32 cellular contexts compared by ENCODE assay signal in genomic region chr5:145800181-145800580, GRCh38.
"Had no signal": no experiment of that assay in that cellular context is flagged by ENCODE, and none has a peak within 500 bp of the region (broad histone marks: within the 10 kb centered on the region; RNA-seq: fewer than 3 reads in every experiment).

No MANE protein-coding gene starts in this region.

- H3K36me3 ChIP-seq: WERI-Rb-1 had no signal

- H3K4me1 Mint-ChIP-seq: activated CD4-positive, alpha-beta T cell treated with anti-CD3 and anti-CD28 coated beads, Interleukin-2, amount 10 ng/mL, durations not matched to agents 7 days and 5 days; activated naive CD4-positive, alpha-beta T cell treated with anti-CD3 and anti-CD28 coated beads, Interleukin-2, amount 50 U/mL, for 24 hours; activated naive CD8-positive, alpha-beta T cell treated with anti-CD3 and anti-CD28 coated beads, Interleukin-2, amount 10 ng/mL, durations not matched to agents 7 days and 5 days; central memory CD8-positive, alpha-beta T cell had no signal

- H3K9me3 ChIP-seq: ascending aorta had no signal

- H3K9me3 Mint-ChIP-seq: activated CD4-positive, alpha-beta T cell treated with anti-CD3 and anti-CD28 coated beads, Interleukin-2, amount 10 ng/mL, durations not matched to agents 7 days and 5 days; activated naive CD4-positive, alpha-beta T cell treated with anti-CD3 and anti-CD28 coated beads, Interleukin-2, amount 50 U/mL, for 24 hours; activated naive CD8-positive, alpha-beta T cell treated with anti-CD3 and anti-CD28 coated beads, Interleukin-2, amount 10 ng/mL, durations not matched to agents 7 days and 5 days; activated T-cell treated with anti-CD3 and anti-CD28 coated beads, Interleukin-2, amount 50 U/mL, for 24 hours; activated T-helper 2 cell treated with anti-CD3 and anti-CD28 coated beads, Interferon-gamma antibody, Interleukin-2, Interleukin-4, amounts not matched to agents 10 μg/mL and 5 μg/mL and 100 μg/mL, durations not matched to agents 14 hours and 24 hours and 36 hours had no signal

- H3K4me1 ChIP-seq: ascending aorta had no signal

- H3K27ac Mint-ChIP-seq: activated CD4-positive, alpha-beta T cell treated with anti-CD3 and anti-CD28 coated beads, Interleukin-2, amount 10 ng/mL, durations not matched to agents 7 days and 5 days; activated CD8-positive, alpha-beta T cell treated with anti-CD3 and anti-CD28 coated beads, Interleukin-2, amount 10 ng/mL, durations not matched to agents 7 days and 5 days; activated naive CD4-positive, alpha-beta T cell treated with anti-CD3 and anti-CD28 coated beads, Interleukin-2, amount 50 U/mL, for 24 hours; activated naive CD8-positive, alpha-beta T cell treated with anti-CD3 and anti-CD28 coated beads, Interleukin-2, amount 10 ng/mL, durations not matched to agents 7 days and 5 days; activated T-cell treated with anti-CD3 and anti-CD28 coated beads, Interleukin-2, amount 50 U/mL, for 24 hours; activated T-helper 2 cell treated with anti-CD3 and anti-CD28 coated beads, Interferon-gamma antibody, Interleukin-2, Interleukin-4, amounts not matched to agents 10 μg/mL and 5 μg/mL and 100 μg/mL, durations not matched to agents 14 hours and 24 hours and 36 hours had no signal

- DNase-seq: activated CD4-positive, alpha-beta T cell treated with anti-CD3 and anti-CD28 coated beads for 1 hour; activated CD4-positive, alpha-beta T cell treated with anti-CD3 and anti-CD28 coated beads, Interleukin-2, amount 10 ng/mL, durations not matched to agents 7 days and 5 days; activated CD4-positive, alpha-beta T cell treated with anti-CD3 and anti-CD28 coated beads, Interleukin-2, amount 50 U/mL, for 48 hours; activated CD4-positive, CD25-positive, alpha-beta regulatory T cell; activated CD8-positive, alpha-beta T cell treated with anti-CD3 and anti-CD28 coated beads, Interleukin-2, amount 10 ng/mL, durations not matched to agents 7 days and 5 days; activated gamma-delta T cell; activated naive CD4-positive, alpha-beta T cell treated with Interleukin-2 at 50 U/mL for 16 hours; activated naive CD8-positive, alpha-beta T cell treated with anti-CD3 and anti-CD28 coated beads, Interleukin-2, amount 10 ng/mL, durations not matched to agents 7 days and 5 days; activated T-cell treated with anti-CD3 and anti-CD28 coated beads, Interleukin-2, amount 50 U/mL, for 24 hours; amygdala; NCI-H1092 treated with DMSO at 0.1 percent for 48 hours; NCI-H1417; NCI-H146; NCI-H187; NCI-H2029 treated with DMSO at 0.1 percent for 48 hours; NCI-H2107; NCI-H2171; NCI-H510A; NCI-H526; NCI-H774; RPMI8226; SW 1271; T-helper 1 cell; T-helper 2 cell; T-helper 9 cell; WERI-Rb-1 had no signal

- H3K36me3 Mint-ChIP-seq: activated naive CD4-positive, alpha-beta T cell treated with anti-CD3 and anti-CD28 coated beads, Interleukin-2, amount 50 U/mL, for 24 hours; activated naive CD8-positive, alpha-beta T cell treated with anti-CD3 and anti-CD28 coated beads, Interleukin-2, amount 10 ng/mL, durations not matched to agents 7 days and 5 days had no signal

- H3K27me3 ChIP-seq: ascending aorta, cardiac muscle cell had no signal

- ATAC-seq: activated CD8-positive, alpha-beta T cell treated with anti-CD3 and anti-CD28 coated beads, Interleukin-2, amount 10 ng/mL, durations not matched to agents 7 days and 5 days; Panc1 had no signal

- H3K27ac ChIP-seq: ascending aorta, cardiac muscle cell, WERI-Rb-1 had no signal

- H3K27me3 Mint-ChIP-seq: activated CD4-positive, alpha-beta T cell treated with anti-CD3 and anti-CD28 coated beads, Interleukin-2, amount 10 ng/mL, durations not matched to agents 7 days and 5 days; activated naive CD4-positive, alpha-beta T cell treated with anti-CD3 and anti-CD28 coated beads, Interleukin-2, amount 50 U/mL, for 24 hours; activated naive CD8-positive, alpha-beta T cell treated with anti-CD3 and anti-CD28 coated beads, Interleukin-2, amount 10 ng/mL, durations not matched to agents 7 days and 5 days; activated T-cell treated with anti-CD3 and anti-CD28 coated beads, Interleukin-2, amount 50 U/mL, for 24 hours; central memory CD8-positive, alpha-beta T cell had no signal

- H3K4me3 ChIP-seq: ascending aorta, cardiac muscle cell had no signal

- H3K4me3 Mint-ChIP-seq: activated CD4-positive, alpha-beta T cell treated with anti-CD3 and anti-CD28 coated beads, Interleukin-2, amount 10 ng/mL, durations not matched to agents 7 days and 5 days; activated CD8-positive, alpha-beta T cell treated with anti-CD3 and anti-CD28 coated beads, Interleukin-2, amount 10 ng/mL, durations not matched to agents 7 days and 5 days; activated naive CD4-positive, alpha-beta T cell treated with anti-CD3 and anti-CD28 coated beads, Interleukin-2, amount 50 U/mL, for 24 hours; activated naive CD8-positive, alpha-beta T cell treated with anti-CD3 and anti-CD28 coated beads, Interleukin-2, amount 10 ng/mL, durations not matched to agents 7 days and 5 days; activated T-cell treated with anti-CD3 and anti-CD28 coated beads, Interleukin-2, amount 50 U/mL, for 24 hours; central memory CD8-positive, alpha-beta T cell had no signal
